ENCODE assay signal across 20 cellular contexts in genomic region chr2:54500404-54501147, GRCh38. TPM values are rescaled to one million over a fixed set of nuclear protein-coding genes. Genes with fewer than 3 reads are reported as not detected.
A peak's percentile ranks its signal among the peaks of the same experiment; 100 is the strongest.
DNase-seq lines count a peak whose midpoint lies in the region; ATAC-seq, FAIRE-seq and TF ChIP-seq lines count a peak whose summit lies in the region.
"Had no signal": no experiment of that assay in that cellular context is flagged by ENCODE, and none has a peak within 500 bp of the region (broad histone marks: within the 10 kb centered on the region; RNA-seq: fewer than 3 reads in every experiment).

No MANE protein-coding gene starts in this region.

- H3K9ac ChIP-seq in HepG2 (ENCODE audit: insufficient read depth, low read depth, low read length), result no peak overlapping the region
- H3K9ac ChIP-seq: SK-N-SH had no signal

- peaks cover 78% of the 10 kb centered on the region for H3K79me2 ChIP-seq in HepG2 (ENCODE audit: insufficient read depth, low read length)

- no peak for ATAC-seq in HepG2
- ATAC-seq in right lobe of liver, result no peak
- peak; percentile 45 to 60 for ATAC-seq in right cardiac atrium
- ATAC-seq in gastrocnemius medialis, result peak; percentile 36
- ATAC-seq: HCT116, left lung had no signal

- no peaks in the 10 kb centered on the region for H3K27me3 ChIP-seq in HepG2 (ENCODE audit: control insufficient read depth in 1 of 2, insufficient read depth in 2 of 2, low read length in 2 of 2)
- H3K27me3 ChIP-seq in right lobe of liver, result no peaks in the 10 kb centered on the region
- no peaks in the 10 kb centered on the region for H3K27me3 ChIP-seq in right cardiac atrium (ENCODE audit: control insufficient read depth, insufficient read depth)
- no peaks in the 10 kb centered on the region for H3K27me3 ChIP-seq in gastrocnemius medialis
- no peaks in the 10 kb centered on the region for H3K27me3 ChIP-seq in effector memory CD4-positive, alpha-beta T cell (replicated peaks; ENCODE audit: control insufficient read depth, insufficient read depth, low read length, poor library complexity, severe bottlenecking)
- H3K27me3 ChIP-seq: left lung, neutrophil had no signal

- in situ Hi-C loops in HepG2 (cut with HindIII; ENCODE audit: extremely low pct_ligation_motif_present, low pct_unique_long_range_greater_than_20kb), result no loop called here
- in situ Hi-C loops in gastrocnemius medialis (cut with MboI; ENCODE audit: low sequenced_read_pairs in 4 of 4), result loop anchor here in 3 of 4 donors (25.0 kb wide), 3 partner anchors 288 to 388 kb away; partner anchors contain the start of gene ACYP2 (in 1 of the 3)

- H3K9me3 ChIP-seq in HepG2 (ENCODE audit: low read length) (no peaks in the 10 kb centered on the region), right lobe of liver (no peaks in the 10 kb centered on the region), right cardiac atrium (ENCODE audit: control insufficient read depth, low read length) (no peaks in the 10 kb centered on the region), gastrocnemius medialis (no peaks in the 10 kb centered on the region)
- no peaks in the 10 kb centered on the region for H3K9me3 ChIP-seq in effector memory CD4-positive, alpha-beta T cell (ENCODE audit: control insufficient read depth, low read length)
- H3K9me3 ChIP-seq: left lung, neutrophil, SK-N-SH had no signal

- TF ChIP-seq RAD21 in HepG2 (CRISPR knock-in tag; IDR thresholded peaks at IDR 0.05), result no peak

- intact Hi-C loops in HepG2 (cut with micrococcal nuclease; ENCODE audit: unreplicated experiment), result no loop called here
- intact Hi-C loops in right lobe of liver (cut with DNase I), result no loop called here
- intact Hi-C loops in right cardiac atrium (cut with DNase I), result loop anchor here in 1 of 4 donors (10.0 kb wide), 1 partner anchor 296 kb away; no protein-coding TSS in a partner anchor
- intact Hi-C loops in gastrocnemius medialis (cut with DNase I; ENCODE audit: low total_unique reads), result loop anchor here (10.0 kb wide), 1 partner anchor 296 kb away; no protein-coding TSS in a partner anchor

- DNase-seq in HepG2 (ENCODE audit: low spot score) (no peak), right lobe of liver (no peak), right cardiac atrium (peak; percentile 51 to 82 (median 72)), gastrocnemius medialis (peak in 1 of 2 donors; percentile 50), DMS153 treated with DMSO at 0.1 percent for 48 hours (lab: John Stamatoyannopoulos, UW; ENCODE audit: unreplicated experiment) (no peak), superior temporal gyrus (ENCODE audit: extremely low spot score) (no peak), mucosa of gallbladder (ENCODE audit: low spot score) (no peak)
- no peak for DNase-seq in effector memory CD4-positive, alpha-beta T cell
- DNase-seq: activated B cell treated with CpG ODN at 0.5 μM for 24 hours; activated CD4-positive, alpha-beta memory T cell treated with anti-CD3 and anti-CD28 coated beads for 36 hours; activated naive CD8-positive, alpha-beta T cell treated with anti-CD3 and anti-CD28 coated beads for 36 hours; CD8-positive, alpha-beta memory T cell; DMS53; GF-D8; left lung; NCI-H524; SK-N-SH had no signal

- H2AFZ ChIP-seq in HepG2 (ENCODE audit: low read length), result no peak overlapping the region

- H4K20me1 ChIP-seq in HepG2 (ENCODE audit: insufficient read depth, low read length), result peaks cover 50% of the 10 kb centered on the region

- no peak for TF ChIP-seq CTCF in HepG2 (CRISPR knock-in tag; IDR thresholded peaks at IDR 0.05)
- TF ChIP-seq CTCF in right lobe of liver (IDR thresholded peaks at IDR 0.05), result no peak
- TF ChIP-seq CTCF in gastrocnemius medialis (IDR thresholded peaks at IDR 0.05 in 4 of 5, conservative IDR thresholded peaks at IDR 0.05 in 1 of 5), result no peak

- TF ChIP-seq POLR2A in HepG2 (IDR thresholded peaks at IDR 0.05; ENCODE audit: insufficient read depth in 1 of 2, low read depth in 2 of 2, low read length in 2 of 2) (no peak), right lobe of liver (IDR thresholded peaks at IDR 0.05) (no peak), gastrocnemius medialis (IDR thresholded peaks at IDR 0.05) (no peak)

- H3K4me2 ChIP-seq in HepG2 (ENCODE audit: low read depth, low read length), result no peak overlapping the region
- H3K4me2 ChIP-seq: SK-N-SH had no signal

- peaks cover 55% of the 10 kb centered on the region for H3K4me1 ChIP-seq in HepG2 (ENCODE audit: insufficient read depth, low read length)
- H3K4me1 ChIP-seq in right lobe of liver, result peaks cover 0 to 12% (median 6%) of the 10 kb centered on the region in 4 donors
- peaks cover 24% of the 10 kb centered on the region for H3K4me1 ChIP-seq in right cardiac atrium (ENCODE audit: control insufficient read depth, insufficient read depth, low read length)
- peaks cover 61 to 82% of the 10 kb centered on the region in 2 donors for H3K4me1 ChIP-seq in gastrocnemius medialis
- H3K4me1 ChIP-seq in effector memory CD4-positive, alpha-beta T cell (ENCODE audit: control insufficient read depth, insufficient read depth, low read length, poor library complexity, severe bottlenecking), result no peaks in the 10 kb centered on the region

- 96% methylated on average over 8 of the region's 8 CpGs for WGBS in HepG2 (ENCODE audit: low lambda C conversion rate)
- 63% methylated on average over 6 of the region's 8 CpGs for WGBS in right lobe of liver (ENCODE audit: insufficient coverage, low coverage, low lambda C conversion rate, missing lambda C conversion rate)
- 39% methylated on average over 8 of the region's 8 CpGs for WGBS in right cardiac atrium

- no peak for FAIRE-seq in HepG2 (lab: Jason Lieb, UNC)
- FAIRE-seq: colon had no signal

- CTCF ChIA-PET in HepG2 (lab: Yijun Ruan, JAX; ENCODE audit: low intra/inter-chr PET ratio, low total read pairs), result no interaction called here

- BruUV-seq in HepG2 (replicated peaks; lab: Mats Ljungman, UMichigan), result no TSS peak

- H3K36me3 ChIP-seq in HepG2 (replicated peaks in 1 of 2; ENCODE audit: control insufficient read depth in 1 of 2, insufficient read depth in 2 of 2, low read length in 2 of 2) (no peaks in the 10 kb centered on the region), right lobe of liver (no peaks in the 10 kb centered on the region), gastrocnemius medialis (no peaks in the 10 kb centered on the region)
- no peaks in the 10 kb centered on the region for H3K36me3 ChIP-seq in effector memory CD4-positive, alpha-beta T cell (ENCODE audit: control insufficient read depth, insufficient read depth, low read length)
- H3K36me3 ChIP-seq: left lung, neutrophil had no signal

- no peak overlapping the region for H3K4me3 ChIP-seq in HepG2 (replicated peaks in 1 of 3; ENCODE audit: insufficient read depth in 1 of 3, low read depth in 2 of 3, low read length in 3 of 3)
- no peak overlapping the region for H3K4me3 ChIP-seq in right lobe of liver
- H3K4me3 ChIP-seq in right cardiac atrium (ENCODE audit: low read length), result no peak overlapping the region
- H3K4me3 ChIP-seq in gastrocnemius medialis, result no peak overlapping the region
- H3K4me3 ChIP-seq in effector memory CD4-positive, alpha-beta T cell (ENCODE audit: insufficient read depth, low read depth, low read length, poor library complexity, severe bottlenecking), result no peak overlapping the region
- H3K4me3 ChIP-seq: left lung had no signal

- TF ChIP-seq EP300 in HepG2 (IDR thresholded peaks at IDR 0.05; ENCODE audit: low read depth in 2 of 2, low read length in 2 of 2) (no peak), HepG2 (CRISPR knock-in tag; IDR thresholded peaks at IDR 0.05; ENCODE audit: borderline replicate concordance) (no peak)

- H3K27ac ChIP-seq in HepG2 (ENCODE audit: extremely low read length, insufficient read depth, low read length) (no peak overlapping the region), right lobe of liver (no peak overlapping the region), right cardiac atrium (ENCODE audit: low read length) (peak overlapping the region; percentile 65), gastrocnemius medialis (peak overlapping the region; percentile 40 to 61 (median 52))
- no peak overlapping the region for H3K27ac ChIP-seq in effector memory CD4-positive, alpha-beta T cell (ENCODE audit: insufficient read depth, low read length, poor library complexity, severe bottlenecking)
- H3K27ac ChIP-seq: neutrophil had no signal

- POLR2A ChIA-PET in HepG2 (lab: Yijun Ruan, JAX), result no interaction called here

TF ChIP-seq in HepG2, 621 proteins besides CTCF, POLR2A, EP300 and RAD21:
- TF ChIP-seq ZNF121 (CRISPR knock-in tag; IDR thresholded peaks at IDR 0.05) (peak; percentile 94), FOXA3 (CRISPR knock-in tag; IDR thresholded peaks at IDR 0.05) (no peak)

RNA-seq across cellular contexts. Expression of gene SPTBN1, which starts 44.4 kb away (rescaled TPM):
- 139 and 299 TPM in 2 replicates for total RNA-seq in HepG2 (2016; rRNA removed; fragmentation: Illumina TruSeq; extraction: Trizol)
- 7.6 and 9.0 TPM in 2 replicates for total RNA-seq in HepG2 (2016; cell fraction: cytosol; rRNA removed; fragmentation: Illumina TruSeq; extraction: Trizol; ENCODE audit: low read depth)
- total RNA-seq in HepG2 (2016; cell fraction: insoluble cytoplasmic fraction; rRNA removed; fragmentation: Illumina TruSeq; extraction: Trizol), result 109 and 295 TPM in 2 replicates
- total RNA-seq in HepG2 (2016; cell fraction: membrane; rRNA removed; fragmentation: Illumina TruSeq; extraction: Trizol), result 27.1 and 31.5 TPM in 2 replicates
- total RNA-seq in HepG2 (2016; cell fraction: nucleus; rRNA removed; fragmentation: Illumina TruSeq; extraction: Trizol), result 441 and 497 TPM in 2 replicates
- polyA plus RNA-seq in HepG2 (2011; rRNA removed), result 123 and 127 TPM in 2 replicates
- polyA plus RNA-seq in HepG2 (2011; cell fraction: cytosol; rRNA removed), result 37.4 and 38.8 TPM in 2 replicates
- polyA plus RNA-seq in HepG2 (2011; cell fraction: nucleus; rRNA removed), result 594 and 623 TPM in 2 replicates
- 212 and 223 TPM in 2 replicates for polyA plus RNA-seq in HepG2 (2012)
- 3.3 and 4.0 TPM in 2 replicates for polyA plus RNA-seq in HepG2 (2016; cell fraction: cytosol; fragmentation: Illumina TruSeq; extraction: Trizol; ENCODE audit: low read depth)
- 55.3 and 74.4 TPM in 2 replicates for polyA plus RNA-seq in HepG2 (2016; cell fraction: insoluble cytoplasmic fraction; fragmentation: Illumina TruSeq; extraction: Trizol; ENCODE audit: low read depth)
- polyA plus RNA-seq in HepG2 (2016; cell fraction: membrane; fragmentation: Illumina TruSeq; extraction: Trizol; ENCODE audit: low read depth), result 9.0 and 11.0 TPM in 2 replicates
- 381 and 401 TPM in 2 replicates for polyA plus RNA-seq in HepG2 (2016; cell fraction: nucleus; fragmentation: Illumina TruSeq; extraction: Trizol; ENCODE audit: insufficient read depth, low read depth)
- 53.9 and 245 TPM in 2 replicates for polyA minus RNA-seq in HepG2 (2011; rRNA and poly(A)+ RNA removed; ENCODE audit: low replicate concordance)
- polyA minus RNA-seq in HepG2 (2011; cell fraction: cytosol; rRNA and poly(A)+ RNA removed), result 129 and 133 TPM in 2 replicates
- 957 and 1,039 TPM in 2 replicates for polyA minus RNA-seq in HepG2 (2011; cell fraction: nucleus; rRNA and poly(A)+ RNA removed)
- 100 to 1,000 TPM; 107 to 315 (median 227) TPM for total RNA-seq in right lobe of liver
- 100 to 1,000 TPM; 304 to 348 (median 336) TPM for total RNA-seq in right cardiac atrium
- polyA plus RNA-seq in right cardiac atrium, result 141 TPM
- 100 to 1,000 TPM; 107 to 191 (median 119) TPM for total RNA-seq in gastrocnemius medialis
- 433 TPM for total RNA-seq in mucosa of gallbladder

Comparison
In these comparisons a context has a peak if more than half of its experiments do, and no peak if none do; other contexts are left out.
1. ATAC-seq: peak in right cardiac atrium (2 of 2) and gastrocnemius medialis (2 of 2); none in HepG2 (single experiment) and right lobe of liver (0 of 4).
2. DNase-seq: peak in right cardiac atrium (3 of 3); none in HepG2 (single experiment), right lobe of liver (0 of 3), DMS153 treated with DMSO at 0.1 percent for 48 hours (single experiment), superior temporal gyrus (single experiment), mucosa of gallbladder (single experiment) and effector memory CD4-positive, alpha-beta T cell (0 of 3).
3. H3K27ac ChIP-seq: peak in right cardiac atrium (single experiment) and gastrocnemius medialis (4 of 4); none in HepG2 (single experiment), right lobe of liver (0 of 3) and effector memory CD4-positive, alpha-beta T cell (single experiment).